In genomic region chr13:111328111-111328802, GRCh38 we compare ENCODE assay signal across 15 cellular contexts. TPM values are rescaled to one million over a fixed set of nuclear protein-coding genes. Genes with fewer than 3 reads are reported as not detected.
DNase-seq lines count a peak whose midpoint lies in the region; ATAC-seq and TF ChIP-seq lines count a peak whose summit lies in the region.
"Had no signal": no experiment of that assay in that cellular context is flagged by ENCODE, and none has a peak within 500 bp of the region (broad histone marks: within the 10 kb centered on the region; RNA-seq: fewer than 3 reads in every experiment).

No MANE protein-coding gene starts in this region.

- peaks cover 0 to 12% (median 6%) of the 10 kb centered on the region in 7 donors for H3K9me3 Mint-ChIP-seq in CD14-positive monocyte
- H3K9me3 Mint-ChIP-seq in activated CD8-positive, alpha-beta T cell treated with anti-CD3 and anti-CD28 coated beads for 36 hours, result peaks cover 6% of the 10 kb centered on the region

- TF ChIP-seq CTCF in CD14-positive monocyte (IDR thresholded peaks at IDR 0.05), result no peak
- no peak for TF ChIP-seq CTCF in esophagus muscularis mucosa (IDR thresholded peaks at IDR 0.05)
- TF ChIP-seq CTCF in activated CD8-positive, alpha-beta T cell treated with anti-CD3 and anti-CD28 coated beads for 36 hours (IDR thresholded peaks at IDR 0.05), result no peak

- no peaks in the 10 kb centered on the region for H3K36me3 ChIP-seq in esophagus muscularis mucosa

- intact Hi-C loops in CD14-positive monocyte (cut with micrococcal nuclease), result no loop called here
- intact Hi-C loops in esophagus muscularis mucosa (cut with DNase I), result no loop called here
- intact Hi-C loops in posterior vena cava (cut with DNase I), result no loop called here
- intact Hi-C loops in activated CD8-positive, alpha-beta T cell treated with anti-CD3 and anti-CD28 coated beads for 36 hours (cut with micrococcal nuclease), result no loop called here

- no peaks in the 10 kb centered on the region for H3K4me1 ChIP-seq in esophagus muscularis mucosa
- H3K4me1 ChIP-seq: Caco-2 had no signal

- H3K36me3 Mint-ChIP-seq in CD14-positive monocyte, result no peaks in the 10 kb centered on the region
- no peaks in the 10 kb centered on the region for H3K36me3 Mint-ChIP-seq in activated CD8-positive, alpha-beta T cell treated with anti-CD3 and anti-CD28 coated beads for 36 hours (ENCODE audit: low read depth)

- DNase-seq in CD14-positive monocyte (ENCODE audit: low spot score) (peak; percentile 39), D341Med (ENCODE audit: low spot score) (peak; percentile 4), esophagus muscularis mucosa (ENCODE audit: extremely low spot score) (peak; percentile 89), posterior vena cava (ENCODE audit: low spot score) (peak; percentile 72), NCI-H2227 treated with DMSO at 0.1 percent for 48 hours (lab: John Stamatoyannopoulos, UW) (no peak)
- DNase-seq in stimulated activated CD4-positive, alpha-beta T cell treated with anti-CD3 and anti-CD28 coated beads, Interleukin-4, amount 100 ng/mL, for 24 hours, result no peak
- no peak for DNase-seq in activated CD8-positive, alpha-beta T cell treated with anti-CD3 and anti-CD28 coated beads for 36 hours
- DNase-seq: Caco-2; CD4-positive, CD25-positive, alpha-beta regulatory T cell; EL; NCI-H1930; NCI-H2171 treated with DMSO at 0.1 percent for 48 hours; NCI-H510A had no signal

- ATAC-seq in activated CD8-positive, alpha-beta T cell treated with anti-CD3 and anti-CD28 coated beads for 36 hours, result no peak

- no peak overlapping the region for H3K4me3 ChIP-seq in esophagus muscularis mucosa

- no peak overlapping the region for H3K27ac ChIP-seq in esophagus muscularis mucosa (replicated peaks in 1 of 4)
- H3K27ac ChIP-seq: HL-60 had no signal

- no peak overlapping the region for H3K27ac Mint-ChIP-seq in CD14-positive monocyte
- no peak overlapping the region for H3K27ac Mint-ChIP-seq in activated CD8-positive, alpha-beta T cell treated with anti-CD3 and anti-CD28 coated beads for 36 hours
- H3K27ac Mint-ChIP-seq: CD4-positive, CD25-positive, alpha-beta regulatory T cell had no signal

- no peak overlapping the region for H3K4me3 Mint-ChIP-seq in CD14-positive monocyte
- H3K4me3 Mint-ChIP-seq in activated CD8-positive, alpha-beta T cell treated with anti-CD3 and anti-CD28 coated beads for 36 hours, result no peak overlapping the region

- H3K27me3 Mint-ChIP-seq in CD14-positive monocyte (ENCODE audit: low read depth in 3 of 3), result peaks cover 0 to 6% (median 3%) of the 10 kb centered on the region in 3 donors
- H3K27me3 Mint-ChIP-seq in activated CD8-positive, alpha-beta T cell treated with anti-CD3 and anti-CD28 coated beads for 36 hours, result no peaks in the 10 kb centered on the region

- H3K4me1 Mint-ChIP-seq in CD14-positive monocyte, result no peaks in the 10 kb centered on the region
- H3K4me1 Mint-ChIP-seq in activated CD8-positive, alpha-beta T cell treated with anti-CD3 and anti-CD28 coated beads for 36 hours (ENCODE audit: low read depth), result peaks cover 10% of the 10 kb centered on the region

- 91% methylated on average over 23 of the region's 27 CpGs for WGBS in esophagus muscularis mucosa

- TF ChIP-seq EP300 in esophagus muscularis mucosa (IDR thresholded peaks at IDR 0.05), result no peak

- POLR2A ChIA-PET in activated CD8-positive, alpha-beta T cell treated with anti-CD3 and anti-CD28 coated beads for 36 hours (lab: Charles Lee), result no interaction called here

- no peaks in the 10 kb centered on the region for H3K9me3 ChIP-seq in esophagus muscularis mucosa

- CTCF ChIA-PET in activated CD8-positive, alpha-beta T cell treated with anti-CD3 and anti-CD28 coated beads for 36 hours (lab: Charles Lee), result no interaction called here

- peaks cover 0 to 4% (median 0%) of the 10 kb centered on the region in 4 donors for H3K27me3 ChIP-seq in esophagus muscularis mucosa

- no peak for TF ChIP-seq POLR2A in esophagus muscularis mucosa (IDR thresholded peaks at IDR 0.05; ENCODE audit: low read depth)

RNA-seq across cellular contexts. Expression of gene TEX29, which starts 7.8 kb away (rescaled TPM):
- under 1 TPM in 1 of 2 donors, not detected in 1; 0.29 TPM for polyA plus RNA-seq in CD14-positive monocyte
- total RNA-seq in esophagus muscularis mucosa, result under 1 TPM in 2 of 4 donors, not detected in 2; 0.83 to 0.99 TPM
- total RNA-seq in posterior vena cava, result under 1 TPM in 1 of 2 donors, not detected in 1; 0.29 TPM
- total RNA-seq in activated CD8-positive, alpha-beta T cell treated with anti-CD3 and anti-CD28 coated beads for 36 hours, result under 1 TPM; 0.50 to 0.67 TPM
- total RNA-seq: Caco-2; CD4-positive, CD25-positive, alpha-beta regulatory T cell; SK-MEL-5 had no signal
- polyA plus RNA-seq: CD4-positive, CD25-positive, alpha-beta regulatory T cell had no signal

Comparison
In these comparisons a context has a peak if more than half of its experiments do, and no peak if none do; other contexts are left out.
1. DNase-seq: peak in CD14-positive monocyte (single experiment), D341Med (single experiment), esophagus muscularis mucosa (single experiment) and posterior vena cava (single experiment); none in stimulated activated CD4-positive, alpha-beta T cell treated with anti-CD3 and anti-CD28 coated beads, Interleukin-4, amount 100 ng/mL, for 24 hours (single experiment), activated CD8-positive, alpha-beta T cell treated with anti-CD3 and anti-CD28 coated beads for 36 hours (single experiment) and NCI-H2227 treated with DMSO at 0.1 percent for 48 hours (single experiment).